8 cellular contexts compared by ENCODE assay signal in the genomic region with DNA sequence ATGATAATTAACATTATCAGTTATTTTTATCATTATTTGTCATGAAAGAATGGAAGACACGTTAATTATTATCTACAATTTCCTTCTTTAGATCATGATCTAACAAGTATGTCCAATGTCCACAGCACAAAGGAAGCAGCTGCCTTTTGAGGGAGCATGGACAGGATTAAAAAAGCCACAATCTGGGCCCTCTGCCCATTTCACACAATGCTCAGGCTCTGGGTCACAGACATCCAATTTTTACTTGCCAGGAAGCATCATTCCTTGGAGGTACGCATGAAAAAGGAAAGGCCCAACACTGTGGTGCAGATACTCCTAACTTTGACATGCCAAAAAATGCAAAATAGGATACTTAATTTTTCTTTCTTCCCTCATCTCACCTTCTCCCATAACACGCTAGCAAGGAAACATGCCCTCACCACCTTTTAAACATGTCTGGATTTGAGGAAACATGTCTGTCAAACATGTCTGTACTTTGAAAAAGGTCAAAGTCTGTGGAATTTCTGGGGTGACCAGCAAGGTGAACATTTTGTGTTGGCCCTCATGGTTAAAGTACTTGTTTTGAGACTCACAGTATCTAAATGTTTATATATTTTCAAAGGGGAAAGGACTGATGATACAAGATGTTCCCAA. TPM values are rescaled to one million over a fixed set of nuclear protein-coding genes. Genes with fewer than 3 reads are reported as not detected.
DNase-seq lines count a peak whose midpoint lies in the region; ATAC-seq, FAIRE-seq and TF ChIP-seq lines count a peak whose summit lies in the region.

No MANE protein-coding gene starts in this region.

- no peak for TF ChIP-seq CTCF in endothelial cell of umbilical vein (IDR thresholded peaks at IDR 0.05; ENCODE audit: extremely low read depth in 1 of 2, insufficient read depth in 1 of 2, low read depth in 1 of 2, low read length in 2 of 2)

- peak overlapping the region; percentile 11 for H3K4me2 ChIP-seq in endothelial cell of umbilical vein (ENCODE audit: insufficient read depth, low read length)

- no peak for ATAC-seq in GM21737 (IDR thresholded peaks at IDR 0.05; ENCODE audit: unreplicated experiment)

- POLR2A ChIA-PET in endothelial cell of umbilical vein (lab: Charles Lee) = interaction anchor here (1.8 kb wide), 1 partner anchor 11 kb away, joined by 7 read pairs; no protein-coding TSS in a partner anchor

- peak overlapping the region; percentile 63 for H3K9ac ChIP-seq in endothelial cell of umbilical vein (replicated peaks; ENCODE audit: extremely low read depth, insufficient read depth, low read length)

- peak overlapping the region; percentile 95 for H3K27ac ChIP-seq in endothelial cell of umbilical vein (ENCODE audit: insufficient read depth, low read depth, low read length)

- H3K79me2 ChIP-seq in endothelial cell of umbilical vein (ENCODE audit: control insufficient read depth, insufficient read depth, low read length) = peaks cover 26% of the 10 kb centered on the region

- peak; percentile 47 for DNase-seq in Caki2 (ENCODE audit: low read depth)
- peak; percentile 68 for DNase-seq in NCI-H774 (lab: John Stamatoyannopoulos, UW)
- DNase-seq in endothelial cell of umbilical vein (ENCODE audit: low read depth, low spot score) = peak; percentile 95
- peak; percentile 88 for DNase-seq in mucosa of gallbladder (ENCODE audit: low spot score)
- no peak for DNase-seq in NCI-H526 treated with DMSO at 0.1 percent for 48 hours (lab: John Stamatoyannopoulos, UW)
- no peak for DNase-seq in COLO829 (ENCODE audit: low spot score)
- no peak for DNase-seq in cerebellar cortex (ENCODE audit: low spot score)

- H4K20me1 ChIP-seq in endothelial cell of umbilical vein (replicated peaks; ENCODE audit: control insufficient read depth, extremely low read depth, insufficient read depth, low read length) = no peaks in the 10 kb centered on the region

- CTCF ChIA-PET in endothelial cell of umbilical vein (lab: Charles Lee) = interaction anchor here (1.3 to 2.9 kb wide), 3 partner anchors 11 to 35 kb away, joined by 3 to 16 read pairs (median 10); no protein-coding TSS in a partner anchor

- in situ Hi-C loops in Caki2 (cut with HindIII; ENCODE audit: low pct_unique_long_range_greater_than_20kb, low sequenced_read_pairs) = no loop called here

- BruUV-seq in endothelial cell of umbilical vein (replicated peaks; lab: Mats Ljungman, UMichigan) = no TSS peak

- H2AFZ ChIP-seq in endothelial cell of umbilical vein (ENCODE audit: low read depth, low read length) = no peak overlapping the region

- dilution Hi-C loops in endothelial cell of umbilical vein (cut with MboI; ENCODE audit: extremely low pct_ligation_motif_present, low sequenced_read_pairs) = no loop called here

- peaks cover 0 to 4% of the 10 kb centered on the region in 2 experiments for H3K36me3 ChIP-seq in endothelial cell of umbilical vein (ENCODE audit: control insufficient read depth in 2 of 2, extremely low read depth in 1 of 2, insufficient read depth in 2 of 2, low read length in 2 of 2)

- peaks cover 63% of the 10 kb centered on the region for H3K4me1 ChIP-seq in endothelial cell of umbilical vein (ENCODE audit: control insufficient read depth, extremely low read depth, insufficient read depth, low read length)

- no peaks in the 10 kb centered on the region for H3K9me1 ChIP-seq in endothelial cell of umbilical vein (replicated peaks; ENCODE audit: control insufficient read depth, extremely low read depth, insufficient read depth, low read length)

- intact Hi-C loops in endothelial cell of umbilical vein (cut with micrococcal nuclease) = loop anchor here (1.0 to 10.0 kb wide), 4 partner anchors 27 to 460 kb away; a partner anchor contains a TSS

- no peak overlapping the region for H3K4me3 ChIP-seq in endothelial cell of umbilical vein (replicated peaks in 1 of 3; ENCODE audit: insufficient read depth in 1 of 3, low read depth in 1 of 3, low read length in 3 of 3)

- no peak for TF ChIP-seq POLR2A in endothelial cell of umbilical vein (IDR thresholded peaks at IDR 0.05; ENCODE audit: low read depth, low read length)

- FAIRE-seq in endothelial cell of umbilical vein (lab: Jason Lieb, UNC) = peak; percentile 82

- no peaks in the 10 kb centered on the region for H3K27me3 ChIP-seq in endothelial cell of umbilical vein (ENCODE audit: control insufficient read depth in 2 of 2, insufficient read depth in 2 of 2, low read length in 2 of 2)

- no peaks in the 10 kb centered on the region for H3K9me3 ChIP-seq in endothelial cell of umbilical vein (replicated peaks; ENCODE audit: control insufficient read depth, insufficient read depth, low read length)

TF ChIP-seq in endothelial cell of umbilical vein, 7 proteins besides CTCF, POLR2A, EP300 and RAD21:
- TF ChIP-seq POLR2AphosphoS5 (IDR thresholded peaks at IDR 0.05; ENCODE audit: insufficient read depth, low read depth, low read length) = peak; percentile 78
- peak; percentile 41 for TF ChIP-seq FOS (IDR thresholded peaks at IDR 0.05; ENCODE audit: borderline replicate concordance, insufficient read depth, low read length)
- TF ChIP-seq JUN (IDR thresholded peaks at IDR 0.05; ENCODE audit: borderline replicate concordance, insufficient read depth, insufficient read length, low read depth) = peak; percentile 60
- TF ChIP-seq MYC (IDR thresholded peaks at IDR 0.05; ENCODE audit: low read depth, low read length) = no peak
- peak; percentile 92 for TF ChIP-seq GATA2 (IDR thresholded peaks at IDR 0.05; ENCODE audit: insufficient read depth, insufficient read length, low read depth, low read length)

RNA-seq across cellular contexts. Expression of a gene that starts 40.0 kb away (rescaled TPM):
- 9.5 and 24.1 TPM in 2 replicates for total RNA-seq in Caki2 (2014; rRNA removed; shearing (Covaris generic); ENCODE audit: low replicate concordance)
- total RNA-seq in endothelial cell of umbilical vein = 77.4 and 91.6 TPM in 2 replicates
- polyA plus RNA-seq in endothelial cell of umbilical vein = 54.9 and 87.6 TPM in 2 replicates
- 78.4 and 85.9 TPM in 2 replicates for polyA plus RNA-seq in endothelial cell of umbilical vein (2011; cell fraction: cytosol; rRNA removed)
- 237 and 327 TPM in 2 replicates for polyA plus RNA-seq in endothelial cell of umbilical vein (2011; cell fraction: nucleus; rRNA removed)
- polyA plus RNA-seq in endothelial cell of umbilical vein (2012) = 104 and 119 TPM in 2 replicates
- polyA minus RNA-seq in endothelial cell of umbilical vein = 16.1 and 31.1 TPM in 2 replicates
- polyA minus RNA-seq in endothelial cell of umbilical vein (2011; cell fraction: cytosol; rRNA and poly(A)+ RNA removed) = 8.3 TPM
- polyA minus RNA-seq in endothelial cell of umbilical vein (2011; cell fraction: nucleus; rRNA and poly(A)+ RNA removed) = 71.4 and 153 TPM in 2 replicates
- 60.9 TPM for total RNA-seq in mucosa of gallbladder

Comparison
In these comparisons a context has a peak if more than half of its experiments do, and no peak if none do; other contexts are left out.
1. DNase-seq: peak in Caki2 (single experiment), NCI-H774 (single experiment), endothelial cell of umbilical vein (single experiment) and mucosa of gallbladder (single experiment); none in NCI-H526 treated with DMSO at 0.1 percent for 48 hours (single experiment), COLO829 (single experiment) and cerebellar cortex (single experiment).